32 cellular contexts compared by ENCODE assay signal in the genomic region with DNA sequence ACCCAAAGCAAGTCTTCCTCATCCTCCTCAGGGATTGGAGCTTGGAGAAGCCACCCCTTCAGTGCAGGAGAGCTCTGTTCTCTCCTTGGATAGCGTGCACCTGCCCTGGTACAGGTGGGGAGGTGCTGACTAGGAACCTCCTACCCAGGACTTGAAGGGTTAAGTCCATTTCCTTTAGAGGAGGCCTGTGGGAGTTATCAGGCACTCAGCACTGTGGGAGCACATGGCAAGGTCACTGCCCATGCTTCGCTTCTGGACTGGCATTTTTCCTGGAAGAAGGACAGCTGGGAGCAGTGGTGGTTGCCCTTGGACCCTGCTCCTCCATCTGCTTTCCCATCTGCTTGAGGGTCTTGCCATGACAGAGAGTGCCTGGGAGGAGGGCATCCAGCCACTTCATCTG.
"Had no signal": no experiment of that assay in that cellular context is flagged by ENCODE, and none has a peak within 500 bp of the region (broad histone marks: within the 10 kb centered on the region; RNA-seq: fewer than 3 reads in every experiment).

No MANE protein-coding gene starts in this region.

- H3K27ac ChIP-seq: colonic mucosa, epithelial cell of prostate, foreskin keratinocyte, gastroesophageal sphincter, heart left ventricle, left lung, neural progenitor cell, parathyroid adenoma, stomach, thyroid gland had no signal

- H3K27me3 ChIP-seq: colonic mucosa, foreskin keratinocyte, gastroesophageal sphincter, heart left ventricle, left lung, neural progenitor cell, stomach, thyroid gland had no signal

- H3K9ac ChIP-seq: neural progenitor cell, parathyroid adenoma had no signal

- H3K36me3 ChIP-seq: colonic mucosa, gastroesophageal sphincter, heart left ventricle, left lung, neural progenitor cell, stomach, thyroid gland had no signal

- H3K4me1 ChIP-seq: colonic mucosa, foreskin keratinocyte, gastroesophageal sphincter, left lung, neural progenitor cell, stomach, thyroid gland had no signal

- FAIRE-seq: islet of Langerhans had no signal

- H3K36me3 Mint-ChIP-seq: mesothelial cell of epicardium, neural progenitor cell had no signal

- H3K4me1 Mint-ChIP-seq: mesothelial cell of epicardium; naive thymus-derived CD4-positive, alpha-beta T cell; nephron; neural progenitor cell had no signal

- H3K4me3 ChIP-seq: colonic mucosa, gastroesophageal sphincter, heart left ventricle, left lung, mucosa of descending colon, neural progenitor cell, smooth muscle cell, stomach, thyroid gland had no signal

- H3K4me3 Mint-ChIP-seq: dendritic cell treated with granulocyte-macrophage colony-stimulating factor and Interleukin-4, amounts not matched to agents 40 ng/mL and 50 ng/mL, for 4 days; endodermal cell; mesothelial cell of epicardium; naive thymus-derived CD4-positive, alpha-beta T cell; nephron had no signal

- H3K27ac Mint-ChIP-seq: dendritic cell treated with granulocyte-macrophage colony-stimulating factor and Interleukin-4, amounts not matched to agents 40 ng/mL and 50 ng/mL, for 4 days; endodermal cell; mesothelial cell of epicardium; naive thymus-derived CD4-positive, alpha-beta T cell; progenitor cell of endocrine pancreas had no signal

- H3K9me3 ChIP-seq: colonic mucosa, heart left ventricle, mucosa of descending colon, stomach, thyroid gland had no signal

- H3K79me2 ChIP-seq: parathyroid adenoma had no signal

- ATAC-seq: esophagus mucosa; foreskin keratinocyte; gastroesophageal sphincter; heart left ventricle; left cardiac atrium; left lung; mucosa of descending colon; naive thymus-derived CD4-positive, alpha-beta T cell; sciatic nerve had no signal

- H2AFZ ChIP-seq: neural progenitor cell, parathyroid adenoma had no signal

- H3K4me2 ChIP-seq: neural progenitor cell, smooth muscle cell had no signal

- DNase-seq: colonic mucosa; effector CD8-positive, alpha-beta T cell; endodermal cell; foreskin keratinocyte; heart left ventricle; hippocampal formation; left cardiac atrium; left lung; mesenchymal stem cell; mucosa of descending colon; naive thymus-derived CD4-positive, alpha-beta T cell; nucleus accumbens; stimulated activated CD4-positive, alpha-beta T cell treated with anti-CD3 and anti-CD28 coated beads, Interleukin-12 subunit alpha, Interleukin-12 subunit beta, amount 100 ng/mL, for 4 hours; stimulated activated CD4-positive, alpha-beta T cell treated with anti-CD3 and anti-CD28 coated beads, Interleukin-1b, Interleukin-23, amount 100 ng/mL, for 48 hours; stimulated activated CD4-positive, alpha-beta T cell treated with anti-CD3 and anti-CD28 coated beads, Interleukin-4, amount 100 ng/mL, for 1 hour; stimulated activated CD8-positive, alpha-beta memory T cell treated with anti-CD3 and anti-CD28 coated beads, Interleukin-4, amount 100 ng/mL, for 48 hours; stimulated activated naive CD4-positive, alpha-beta T cell treated with Interleukin-2 at 50 U/mL for 16 hours; stomach; thyroid gland; trophoblast cell had no signal
